Comparison of ENCODE assay signal across 1 cellular context in genomic region chr3:33392144-33392543, GRCh38.
TF ChIP-seq lines count a peak whose summit lies in the region.

No MANE protein-coding gene starts in this region.

TF ChIP-seq in endothelial cell of umbilical vein, 7 proteins besides CTCF, POLR2A, EP300 and RAD21:
- TF ChIP-seq JUN (IDR thresholded peaks at IDR 0.05; ENCODE audit: borderline replicate concordance, insufficient read depth, insufficient read length, low read depth) (no peak), EZH2 (IDR thresholded peaks at IDR 0.05; ENCODE audit: borderline replicate concordance, low read depth, low read length, severe bottlenecking) (no peak), MAX (IDR thresholded peaks at IDR 0.05; ENCODE audit: insufficient read depth, insufficient read length) (no peak), GATA2 (IDR thresholded peaks at IDR 0.05; ENCODE audit: insufficient read depth, insufficient read length, low read depth, low read length) (no peak), POLR2AphosphoS5 (IDR thresholded peaks at IDR 0.05; ENCODE audit: insufficient read depth, low read depth, low read length) (no peak), FOS (IDR thresholded peaks at IDR 0.05; ENCODE audit: borderline replicate concordance, insufficient read depth, low read length) (no peak), MYC (IDR thresholded peaks at IDR 0.05; ENCODE audit: low read depth, low read length) (no peak)
